8 cellular contexts compared by ENCODE assay signal in the genomic region with DNA sequence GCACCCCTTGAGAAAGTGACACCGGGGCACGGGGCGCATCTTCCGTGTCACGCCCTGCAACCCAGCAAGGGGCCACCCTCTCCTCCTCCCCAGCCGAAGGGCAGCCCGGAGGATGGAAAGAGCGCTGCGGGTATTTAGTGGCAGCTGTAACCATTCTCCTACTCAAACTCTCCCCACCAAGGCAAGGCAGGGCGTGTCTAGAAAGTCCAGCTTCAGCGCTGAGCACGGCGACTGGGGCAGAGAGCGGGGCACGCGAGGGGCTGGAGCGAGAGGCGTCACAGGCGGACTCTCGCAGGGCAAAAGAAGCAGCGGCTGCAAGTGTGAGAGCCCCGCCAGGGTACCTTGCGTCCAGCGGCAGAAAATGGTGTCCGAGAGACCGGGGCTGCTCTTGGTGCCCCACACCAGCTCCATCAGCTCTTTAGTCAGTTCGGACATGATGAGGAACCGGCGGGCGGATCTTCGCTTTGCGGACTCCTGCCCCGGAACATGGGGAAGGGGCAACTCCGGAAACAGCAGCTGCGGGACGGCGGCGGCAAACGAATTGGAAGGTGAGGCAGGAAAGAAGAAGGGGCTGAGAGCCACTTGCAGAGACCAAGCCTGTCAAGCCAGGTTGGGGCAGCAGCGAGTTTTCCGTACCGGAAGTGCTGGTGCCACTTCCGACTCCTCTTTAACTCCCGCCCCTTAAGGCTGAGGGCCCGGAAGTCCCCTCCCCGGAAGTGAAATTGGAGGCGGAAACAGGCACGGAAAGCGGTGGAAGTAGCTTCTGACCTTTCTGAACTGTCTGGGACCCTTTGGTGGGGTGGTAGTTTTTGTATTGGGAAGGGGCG. TPM values are rescaled to one million over a fixed set of nuclear protein-coding genes. Genes with fewer than 3 reads are reported as not detected.
DNase-seq lines count a peak whose midpoint lies in the region; ATAC-seq and TF ChIP-seq lines count a peak whose summit lies in the region.

A gene (minus strand): TSS at position 643 of the 827 bp plus-strand sequence. CDS start 208 bp downstream, at position 435.

- peak; percentile 89 for ATAC-seq in HG02610 (IDR thresholded peaks at IDR 0.05; ENCODE audit: unreplicated experiment)
- peak; percentile 95 to 98 (median 96) for ATAC-seq in T-cell (replicated peaks in 1 of 4)
- peak; percentile 98 to 99 for ATAC-seq in left cardiac atrium
- ATAC-seq in upper lobe of left lung (ENCODE audit: low FRiP score in 2 of 2): peak; percentile 92 to 98

- TF ChIP-seq CTCF in GM12875 (IDR thresholded peaks at IDR 0.05; ENCODE audit: borderline replicate concordance, insufficient read depth, low read depth, low read length) (no peak), upper lobe of left lung (IDR thresholded peaks at IDR 0.05) (no peak)

- no peaks in the 10 kb centered on the region for H3K9me3 Mint-ChIP-seq in T-cell

- no peak for TF ChIP-seq EP300 in upper lobe of left lung (IDR thresholded peaks at IDR 0.05)

- H3K36me3 ChIP-seq in upper lobe of left lung: no peaks in the 10 kb centered on the region

- TF ChIP-seq POLR2A in upper lobe of left lung (IDR thresholded peaks at IDR 0.05): peak in 1 of 4 donors; percentile 51

- peak within 1 kb of the TSS; percentile 73 to 86 (median 78) for H3K27ac ChIP-seq in upper lobe of left lung

- POLR2A ChIA-PET in T-cell (lab: Charles Lee): interaction anchor here in 1 of 2 donors (0.6 kb wide), 1 partner anchor 1347 kb away, joined by 3 read pairs; no protein-coding TSS in a partner anchor

- WGBS in upper lobe of left lung, 2 donors: 0% methylated on average over 25 to 50 of the region's 50 CpGs

- H3K27me3 Mint-ChIP-seq in T-cell: peaks cover 19 to 20% of the 10 kb centered on the region in 2 donors

- H3K4me3 ChIP-seq in GM12875 (ENCODE audit: low read depth, low read length) (peak within 1 kb of the TSS; percentile 84), upper lobe of left lung (peak within 1 kb of the TSS; percentile 83 to 98 (median 89))

- peak within 1 kb of the TSS; percentile 90 for H3K27ac Mint-ChIP-seq in T-cell

- no peaks in the 10 kb centered on the region for H3K27me3 ChIP-seq in upper lobe of left lung

- no peaks in the 10 kb centered on the region for H3K9me3 ChIP-seq in upper lobe of left lung

- CTCF ChIA-PET in T-cell (lab: Charles Lee): interaction anchor here (0.6 to 1.0 kb wide), 3 partner anchors 21 to 1243 kb away, joined by 3 to 4 read pairs (median 3); no protein-coding TSS in a partner anchor

- peaks cover 25 to 44% (median 27%) of the 10 kb centered on the region in 4 donors for H3K4me1 ChIP-seq in upper lobe of left lung

- intact Hi-C loops in left cardiac atrium (cut with DNase I) (no loop called here), posterior vena cava (cut with DNase I) (no loop called here)

- peaks cover 45 to 47% (median 46%) of the 10 kb centered on the region in 3 donors for H3K4me1 Mint-ChIP-seq in T-cell

- peak within 1 kb of the TSS; percentile 98 to 99 (median 98) for H3K4me3 Mint-ChIP-seq in T-cell

- peaks cover 10% of the 10 kb centered on the region for H3K36me3 Mint-ChIP-seq in T-cell

- DNase-seq in NCI-H1092 treated with DMSO at 0.1 percent for 48 hours (lab: John Stamatoyannopoulos, UW) (peak; percentile 66), T-cell (peak; percentile 68 to 85 (median 78)), amniotic epithelial cell (ENCODE audit: low read depth) (peak; percentile 78), left cardiac atrium (peak; percentile 86), posterior vena cava (ENCODE audit: low spot score) (peak; percentile 94), upper lobe of left lung (peak; percentile 82 to 86)

RNA-seq across cellular contexts. Expression of the gene that starts here (rescaled TPM):
- total RNA-seq in T-cell: 10 to 100 TPM; 23.6 to 38.0 (median 29.0) TPM
- total RNA-seq in left cardiac atrium: 10 to 100 TPM; 19.9 to 29.7 TPM
- total RNA-seq in posterior vena cava: 10 to 100 TPM; 32.4 to 47.8 TPM
- 10 to 100 TPM; 10.8 to 39.8 (median 26.5) TPM for total RNA-seq in upper lobe of left lung

Comparison
In these comparisons a context has a peak if more than half of its experiments do, and no peak if none do; other contexts are left out.
1. Peak in every context shown above with its lines: DNase-seq, ATAC-seq, H3K4me3 ChIP-seq and H3K27ac ChIP-seq.